In genomic region chrX:47650164-47651042, GRCh38 we compare ENCODE assay signal across 8 cellular contexts.
DNase-seq lines count a peak whose midpoint lies in the region; ATAC-seq and TF ChIP-seq lines count a peak whose summit lies in the region.

Gene ELK1 (minus strand): TSS chrX:47650563. CDS start chrX:47641441, 9,122 bp downstream.

- peak; percentile 93 for ATAC-seq in HG03439 (IDR thresholded peaks at IDR 0.05; ENCODE audit: unreplicated experiment)

- TF ChIP-seq POLR2A in GM19193 (IDR thresholded peaks at IDR 0.05; ENCODE audit: extremely low read depth, insufficient read depth, insufficient read length): peak; percentile 63

- DNase-seq in AML-193 (lab: John Stamatoyannopoulos, UW): peak; percentile 76 to 79
- DNase-seq in NCI-H510A treated with DMSO at 0.1 percent for 48 hours (lab: John Stamatoyannopoulos, UW): peak; percentile 82
- DNase-seq in activated CD4-positive, alpha-beta T cell treated with anti-CD3 and anti-CD28 coated beads for 4 hours: peak; percentile 80 to 86
- peak; percentile 80 for DNase-seq in kidney glomerular epithelial cell (lab: John Stamatoyannopoulos, UW)
- peak; percentile 62 to 70 for DNase-seq in stimulated activated CD4-positive, alpha-beta T cell treated with anti-CD3 and anti-CD28 coated beads, Interleukin-1b, Interleukin-23, amount 100 ng/mL, for 1 hour (ENCODE audit: low read depth in 2 of 2)

- H3K27ac ChIP-seq in cingulate gyrus (ENCODE audit: low read depth, low read length): peak within 1 kb of the TSS; percentile 84

Comparison
In these comparisons a context has a peak if more than half of its experiments do, and no peak if none do; other contexts are left out.
1. Peak in every context shown above with its lines: DNase-seq, ATAC-seq and H3K27ac ChIP-seq.